ENCODE assay signal across 8 cellular contexts in genomic region chr17:63622571-63623390, GRCh38. TPM values are rescaled to one million over a fixed set of nuclear protein-coding genes. Genes with fewer than 3 reads are reported as not detected.
A peak's percentile ranks its signal among the peaks of the same experiment; 100 is the strongest.
DNase-seq lines count a peak whose midpoint lies in the region; ATAC-seq and TF ChIP-seq lines count a peak whose summit lies in the region.

No MANE protein-coding gene starts in this region.

- peak overlapping the region; percentile 83 for H3K9ac ChIP-seq in GM23248

- no peak for TF ChIP-seq CTCF in hepatocyte (IDR thresholded peaks at IDR 0.05; ENCODE audit: poor library complexity)

- H4K20me1 ChIP-seq in GM23248 (ENCODE audit: insufficient read depth) = 0 out of 2 replicates have a peak, but pooled peaks cover 3% of the 10 kb centered on the region
- H4K20me1 ChIP-seq in hepatocyte (ENCODE audit: insufficient read depth, poor library complexity, severe bottlenecking) = peaks cover 40% of the 10 kb centered on the region

- H3F3A ChIP-seq in GM23248 (ENCODE audit: insufficient read depth) = peaks cover 26% of the 10 kb centered on the region; the same call in 1 of the 2 replicates

- H3K4me2 ChIP-seq in GM23248 (ENCODE audit: unreplicated experiment) = peak overlapping the region; percentile 100
- peak overlapping the region; percentile 93 for H3K4me2 ChIP-seq in hepatocyte

- H3K36me3 ChIP-seq in GM23248 (ENCODE audit: low read depth) (no peaks in the 10 kb centered on the region), hepatocyte (replicated peaks; ENCODE audit: insufficient read depth, low read depth) (no peaks in the 10 kb centered on the region)

- H2AFZ ChIP-seq in GM23248 (peak overlapping the region; percentile 77), hepatocyte (peak overlapping the region; percentile 69)

- H3K79me2 ChIP-seq in GM23248 (ENCODE audit: insufficient read depth) (peaks cover 48% of the 10 kb centered on the region), hepatocyte (peaks cover 47% of the 10 kb centered on the region)

- DNase-seq in ELR (ENCODE audit: low read depth) (peak; percentile 84), GM23248 (peak; percentile 83), Kasumi-1 (lab: John Stamatoyannopoulos, UW) (peak; percentile 81 to 86), T-helper 9 cell (peak; percentile 45), astrocyte of the hippocampus (ENCODE audit: low read depth, low spot score) (peak; percentile 79), hepatocyte (ENCODE audit: low spot score) (peak; percentile 81), putamen (ENCODE audit: low spot score) (peak; percentile 54)

- H3K27ac ChIP-seq in GM23248 (peak overlapping the region; percentile 54), hepatocyte (peak overlapping the region; percentile 64)

- in situ Hi-C loops in GM23248 (cut with MboI) = no loop called here

- H3K4me1 ChIP-seq in GM23248 (ENCODE audit: insufficient read depth) (peaks cover 36% of the 10 kb centered on the region), hepatocyte (ENCODE audit: insufficient read depth) (peaks cover 12% of the 10 kb centered on the region)

- H3K9me2 ChIP-seq in GM23248 (ENCODE audit: insufficient read depth) (no peaks in the 10 kb centered on the region), hepatocyte (replicated peaks; ENCODE audit: insufficient read depth) (no peaks in the 10 kb centered on the region)

- H3K9me3 ChIP-seq in GM23248 (ENCODE audit: low read depth) = no peaks in the 10 kb centered on the region
- H3K9me3 ChIP-seq in hepatocyte (ENCODE audit: low read depth) = no peaks in the 10 kb centered on the region

- H3K4me3 ChIP-seq in GM23248 = peak overlapping the region; percentile 99
- H3K4me3 ChIP-seq in hepatocyte = peak overlapping the region; percentile 82

- no peaks in the 10 kb centered on the region for H3K27me3 ChIP-seq in GM23248 (replicated peaks; ENCODE audit: insufficient read depth)
- H3K27me3 ChIP-seq in hepatocyte = no peaks in the 10 kb centered on the region

- 0 to 1% methylated on average over 28 to 33 of the region's 100 CpGs for WGBS in GM23248 (ENCODE audit: low coverage in 1 of 2, low lambda C conversion rate in 2 of 2, missing lambda C conversion rate in 2 of 2), 2 experiments
- under 1% methylated on average over 44 of the region's 100 CpGs for WGBS in hepatocyte (ENCODE audit: low lambda C conversion rate, missing lambda C conversion rate)

- no peak for ATAC-seq in HG03378 (IDR thresholded peaks at IDR 0.05; ENCODE audit: unreplicated experiment)

RNA-seq across cellular contexts. Expression of gene MAP3K3, which starts 0.6 kb away (rescaled TPM):
- 36.7 and 49.3 TPM in 2 replicates for total RNA-seq in GM23248 (2014; rRNA removed; shearing (Covaris generic))
- 8.6 and 12.2 TPM in 2 replicates for polyA plus RNA-seq in GM23248 (2016; fragmentation: Nextera tagmentation; extraction: Ambion mirVana)
- total RNA-seq in hepatocyte = 13.4 and 15.6 TPM in 2 replicates
- 15.3 and 15.5 TPM in 2 replicates for polyA plus RNA-seq in hepatocyte

RNA-seq across cellular contexts. Expression of gene TACO1, which starts 22.1 kb away (rescaled TPM):
- total RNA-seq in GM23248 (2014; rRNA removed; shearing (Covaris generic)) = 7.9 and 16.4 TPM in 2 replicates
- polyA plus RNA-seq in GM23248 (2016; fragmentation: Nextera tagmentation; extraction: Ambion mirVana) = 22.3 and 23.8 TPM in 2 replicates
- 17.0 and 20.2 TPM in 2 replicates for total RNA-seq in hepatocyte
- polyA plus RNA-seq in hepatocyte = 23.8 and 32.2 TPM in 2 replicates
